Comparison of ENCODE assay signal across 1 cellular context in genomic region chr1:203167026-203167912, GRCh38.
TF ChIP-seq lines count a peak whose summit lies in the region.

No MANE protein-coding gene starts in this region.

TF ChIP-seq in K562, 482 proteins besides CTCF, POLR2A, EP300 and RAD21:
- TF ChIP-seq IRF2 (CRISPR knock-in tag; IDR thresholded peaks at IDR 0.05) (no peak), RFX1 (IDR thresholded peaks at IDR 0.05) (peak; percentile 70), ZNF449 (CRISPR knock-in tag; IDR thresholded peaks at IDR 0.05) (no peak), MCM5 (IDR thresholded peaks at IDR 0.05; ENCODE audit: low read depth) (no peak)
- TF ChIP-seq, protein P1, sequence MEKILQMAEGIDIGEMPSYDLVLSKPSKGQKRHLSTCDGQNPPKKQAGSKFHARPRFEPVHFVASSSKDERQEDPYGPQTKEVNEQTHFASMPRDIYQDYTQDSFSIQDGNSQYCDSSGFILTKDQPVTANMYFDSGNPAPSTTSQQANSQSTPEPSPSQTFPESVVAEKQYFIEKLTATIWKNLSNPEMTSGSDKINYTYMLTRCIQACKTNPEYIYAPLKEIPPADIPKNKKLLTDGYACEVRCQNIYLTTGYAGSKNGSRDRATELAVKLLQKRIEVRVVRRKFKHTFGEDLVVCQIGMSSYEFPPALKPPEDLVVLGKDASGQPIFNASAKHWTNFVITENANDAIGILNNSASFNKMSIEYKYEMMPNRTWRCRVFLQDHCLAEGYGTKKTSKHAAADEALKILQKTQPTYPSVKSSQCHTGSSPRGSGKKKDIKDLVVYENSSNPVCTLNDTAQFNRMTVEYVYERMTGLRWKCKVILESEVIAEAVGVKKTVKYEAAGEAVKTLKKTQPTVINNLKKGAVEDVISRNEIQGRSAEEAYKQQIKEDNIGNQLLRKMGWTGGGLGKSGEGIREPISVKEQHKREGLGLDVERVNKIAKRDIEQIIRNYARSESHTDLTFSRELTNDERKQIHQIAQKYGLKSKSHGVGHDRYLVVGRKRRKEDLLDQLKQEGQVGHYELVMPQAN (IDR thresholded peaks at IDR 0.05; ENCODE audit: borderline replicate concordance): no peak
